In the genomic region with DNA sequence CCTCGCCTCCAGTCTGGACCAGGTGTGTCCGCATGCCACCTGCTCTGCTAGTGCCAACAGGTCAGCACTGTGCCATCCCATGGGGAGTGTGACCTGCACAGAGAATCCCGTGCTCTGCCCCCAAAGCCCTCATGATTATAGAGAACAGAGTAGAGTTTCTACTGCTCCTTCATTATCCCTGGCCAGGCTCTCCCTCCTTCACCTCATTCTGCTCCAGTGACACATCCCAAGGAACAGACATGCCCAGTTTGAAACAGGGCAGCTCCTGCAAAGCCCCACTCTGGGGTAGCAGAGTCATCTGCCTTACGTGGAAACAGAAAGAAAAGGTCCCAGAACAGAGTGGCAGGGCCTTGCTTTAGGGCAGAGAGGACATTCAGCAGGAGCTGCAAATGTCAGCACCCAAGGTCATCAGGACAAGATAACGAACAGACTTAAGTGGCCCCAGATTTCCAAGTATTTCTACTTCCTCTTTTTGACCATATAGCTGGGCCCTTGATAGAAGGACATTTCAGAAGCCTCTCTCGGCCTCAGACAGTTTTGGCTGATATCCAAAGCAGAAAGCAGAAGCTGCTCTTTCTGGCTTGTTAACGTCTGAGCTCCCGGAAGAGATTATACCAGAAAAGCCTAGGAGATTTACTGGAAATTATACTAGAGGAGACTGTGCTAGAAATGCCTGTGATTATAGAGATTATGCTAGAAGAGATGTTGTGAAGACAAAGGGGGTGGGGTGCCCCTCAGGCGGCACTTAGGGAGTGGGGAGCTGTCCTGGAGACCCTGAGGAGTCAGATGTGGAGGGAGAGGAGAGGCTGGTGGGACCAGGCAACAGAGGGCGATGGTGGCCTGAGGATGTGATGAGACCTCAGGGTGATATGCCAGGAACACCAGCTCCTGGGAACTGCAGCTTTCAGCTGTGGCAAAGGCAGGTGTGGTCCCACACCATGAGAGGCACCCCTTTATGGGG, we compare ENCODE assay signal across 8 cellular contexts. TPM values are rescaled to one million over a fixed set of nuclear protein-coding genes. Genes with fewer than 3 reads are reported as not detected.
DNase-seq lines count a peak whose midpoint lies in the region; ATAC-seq, FAIRE-seq and TF ChIP-seq lines count a peak whose summit lies in the region.

No MANE protein-coding gene starts in this region.

- no peak for TF ChIP-seq CTCF in fibroblast of villous mesenchyme (IDR thresholded peaks at IDR 0.05; ENCODE audit: insufficient read depth, low read depth, low read length)
- no peak for TF ChIP-seq CTCF in gastrocnemius medialis (IDR thresholded peaks at IDR 0.05 in 4 of 5, conservative IDR thresholded peaks at IDR 0.05 in 1 of 5)

- ATAC-seq in GM19351 (IDR thresholded peaks at IDR 0.05; ENCODE audit: unreplicated experiment) (peak; percentile 67), gastrocnemius medialis (peak in 1 of 2 donors; percentile 47), GM18873 (IDR thresholded peaks at IDR 0.05; ENCODE audit: low FRiP score, unreplicated experiment) (no peak)

- H3K9me3 ChIP-seq in gastrocnemius medialis = no peaks in the 10 kb centered on the region

- DNase-seq in NCI-H82 (lab: John Stamatoyannopoulos, UW) = peak; percentile 81
- peak; percentile 28 for DNase-seq in fibroblast of villous mesenchyme (ENCODE audit: low read depth)
- DNase-seq in gastrocnemius medialis = no peak
- no peak for DNase-seq in activated CD8-positive, alpha-beta memory T cell treated with anti-CD3 and anti-CD28 coated beads for 24 hours
- no peak for DNase-seq in urothelium cell line (ENCODE audit: low spot score)
- no peak for DNase-seq in HK-2 (ENCODE audit: unreplicated experiment)

- no peaks in the 10 kb centered on the region for H3K27me3 ChIP-seq in gastrocnemius medialis

- H3K4me1 ChIP-seq in gastrocnemius medialis = peaks cover 4 to 14% of the 10 kb centered on the region in 2 donors

- in situ Hi-C loops in gastrocnemius medialis (cut with MboI; ENCODE audit: low sequenced_read_pairs in 4 of 4) = loop anchor here in 3 of 4 donors (25.0 kb wide), 1 partner anchor 200 kb away; the partner anchor contains the start of genes KCNH2 (in 3 of the 3) and NOS3 (in 3 of the 3)

- intact Hi-C loops in gastrocnemius medialis (cut with DNase I; ENCODE audit: low total_unique reads) = no loop called here

- FAIRE-seq in urothelium cell line (lab: Jason Lieb, UNC) = no peak

- no peak for TF ChIP-seq POLR2A in gastrocnemius medialis (IDR thresholded peaks at IDR 0.05)

- H3K4me3 ChIP-seq in fibroblast of villous mesenchyme (ENCODE audit: low read depth, low read length) (no peak overlapping the region), gastrocnemius medialis (no peak overlapping the region)

- H3K27ac ChIP-seq in gastrocnemius medialis = peak overlapping the region; percentile 37 to 66 (median 61)

- H3K36me3 ChIP-seq in gastrocnemius medialis = no peaks in the 10 kb centered on the region

RNA-seq across cellular contexts. Expression of gene TMEM176B, which starts 12.6 kb away (rescaled TPM):
- 0.43 TPM in 1 of 2 replicates, not detected in the other for total RNA-seq in fibroblast of villous mesenchyme
- total RNA-seq in gastrocnemius medialis = 1 to 10 TPM; 5.8 to 9.6 (median 7.6) TPM

RNA-seq across cellular contexts. Expression of gene TMEM176A, which starts 13.0 kb away (rescaled TPM):
- total RNA-seq in fibroblast of villous mesenchyme = under 0.01 TPM in 1 of 2 replicates, not detected in the other
- total RNA-seq in gastrocnemius medialis = 10 to 100 TPM in 1 of 4 donors, 1 to 10 TPM in 3; 5.2 to 12.9 (median 8.9) TPM

RNA-seq across cellular contexts. Expression of gene GIMAP5, which starts 50.4 kb away (rescaled TPM):
- not detected in 2 replicates for total RNA-seq in fibroblast of villous mesenchyme
- 10 to 100 TPM; 13.5 to 29.4 (median 15.6) TPM for total RNA-seq in gastrocnemius medialis

Comparison
In these comparisons a context has a peak if more than half of its experiments do, and no peak if none do; other contexts are left out.
1. DNase-seq: peak in NCI-H82 (single experiment) and fibroblast of villous mesenchyme (single experiment); none in gastrocnemius medialis (0 of 2), activated CD8-positive, alpha-beta memory T cell treated with anti-CD3 and anti-CD28 coated beads for 24 hours (single experiment), urothelium cell line (single experiment) and HK-2 (single experiment).
2. RNA of gene GIMAP5, which starts 50.4 kb away (total RNA-seq): 13.5 to 29.4 TPM in gastrocnemius medialis; not detected in fibroblast of villous mesenchyme; every median in the first group is over 10 times any median in the second.